ENCODE assay signal across 24 cellular contexts in genomic region chr2:18721038-18721922, GRCh38.
DNase-seq lines count a peak whose midpoint lies in the region; ATAC-seq and TF ChIP-seq lines count a peak whose summit lies in the region.
"Had no signal": no experiment of that assay in that cellular context is flagged by ENCODE, and none has a peak within 500 bp of the region (broad histone marks: within the 10 kb centered on the region; RNA-seq: fewer than 3 reads in every experiment).

No MANE protein-coding gene starts in this region.

- TF ChIP-seq CTCF in MCF 10A (IDR thresholded peaks at IDR 0.05; ENCODE audit: unreplicated experiment) (no peak), mammary epithelial cell (conservative IDR thresholded peaks at IDR 0.05 in 1 of 2, IDR thresholded peaks at IDR 0.05 in 1 of 2; ENCODE audit: extremely low read depth in 1 of 2, insufficient read depth in 1 of 2, low read depth in 1 of 2, low read length in 2 of 2) (no peak), chondrocyte (IDR thresholded peaks at IDR 0.05) (no peak), tibial artery (IDR thresholded peaks at IDR 0.05) (no peak)

- H4K20me1 ChIP-seq in mammary epithelial cell (ENCODE audit: insufficient read depth, low read length) = no peaks in the 10 kb centered on the region

- H3K79me2 ChIP-seq in mammary epithelial cell (ENCODE audit: insufficient read depth, low read length) = no peaks in the 10 kb centered on the region

- H3K9me3 Mint-ChIP-seq in MCF 10A (ENCODE audit: unreplicated experiment) = no peaks in the 10 kb centered on the region
- no peaks in the 10 kb centered on the region for H3K9me3 Mint-ChIP-seq in chondrocyte (ENCODE audit: low read depth)
- H3K9me3 Mint-ChIP-seq: activated naive CD4-positive, alpha-beta T cell treated with anti-CD3 and anti-CD28 coated beads, Interleukin-2, amount 10 ng/mL, durations not matched to agents 7 days and 5 days; endodermal cell; neural crest cell; stimulated activated naive B cell treated with anti-CD40 and anti-IgM and Interleukin-4, amounts not matched to agents 10 μg/mL and 1 μg/mL and 100 μg/mL, for 72 hours had no signal

- H3K9me3 ChIP-seq in mammary epithelial cell (replicated peaks; ENCODE audit: insufficient read depth, low read length) (no peaks in the 10 kb centered on the region), tibial artery (no peaks in the 10 kb centered on the region)
- H3K9me3 ChIP-seq: Caco-2, psoas muscle had no signal

- in situ Hi-C loops in mammary epithelial cell (cut with MboI; ENCODE audit: low sequenced_read_pairs in 2 of 2) = no loop called here

- H3K27me3 Mint-ChIP-seq in MCF 10A (ENCODE audit: insufficient read depth, unreplicated experiment) (no peaks in the 10 kb centered on the region), chondrocyte (ENCODE audit: low read depth) (no peaks in the 10 kb centered on the region)
- H3K27me3 Mint-ChIP-seq: activated naive CD4-positive, alpha-beta T cell treated with anti-CD3 and anti-CD28 coated beads, Interleukin-2, amount 10 ng/mL, durations not matched to agents 7 days and 5 days had no signal

- no peak overlapping the region for H3K27ac ChIP-seq in mammary epithelial cell (ENCODE audit: insufficient read depth, low read depth, low read length)
- peak overlapping the region; percentile 54 to 64 for H3K27ac ChIP-seq in tibial artery
- H3K27ac ChIP-seq: psoas muscle had no signal

- H3K4me3 Mint-ChIP-seq in MCF 10A (ENCODE audit: unreplicated experiment) (no peak overlapping the region), chondrocyte (ENCODE audit: unreplicated experiment) (no peak overlapping the region)
- H3K4me3 Mint-ChIP-seq: activated naive CD4-positive, alpha-beta T cell treated with anti-CD3 and anti-CD28 coated beads, Interleukin-2, amount 10 ng/mL, durations not matched to agents 7 days and 5 days; endodermal cell; neural crest cell; stimulated activated naive B cell treated with anti-CD40 and anti-IgM and Interleukin-4, amounts not matched to agents 10 μg/mL and 1 μg/mL and 100 μg/mL, for 72 hours had no signal

- H3K4me3 ChIP-seq in mammary epithelial cell (replicated peaks in 1 of 3; ENCODE audit: insufficient read depth in 1 of 3, low read depth in 2 of 3, low read length in 3 of 3) = no peak overlapping the region
- H3K4me3 ChIP-seq in tibial artery = no peak overlapping the region
- H3K4me3 ChIP-seq: psoas muscle, smooth muscle cell had no signal

- H3K4me1 ChIP-seq in mammary epithelial cell (ENCODE audit: insufficient read depth, low read length) = peaks cover 15% of the 10 kb centered on the region
- H3K4me1 ChIP-seq in tibial artery = peaks cover 0 to 32% (median 20%) of the 10 kb centered on the region in 4 donors
- H3K4me1 ChIP-seq: Caco-2, psoas muscle had no signal

- H3K36me3 Mint-ChIP-seq in MCF 10A (ENCODE audit: insufficient read depth, unreplicated experiment) = peaks cover 6% of the 10 kb centered on the region
- H3K36me3 Mint-ChIP-seq in chondrocyte (ENCODE audit: low read depth) = no peaks in the 10 kb centered on the region
- H3K36me3 Mint-ChIP-seq: activated naive CD4-positive, alpha-beta T cell treated with anti-CD3 and anti-CD28 coated beads, Interleukin-2, amount 10 ng/mL, durations not matched to agents 7 days and 5 days; stimulated activated naive B cell treated with anti-CD40 and anti-IgM and Interleukin-4, amounts not matched to agents 10 μg/mL and 1 μg/mL and 100 μg/mL, for 72 hours had no signal

- WGBS in mammary epithelial cell (ENCODE audit: low coverage, missing lambda C conversion rate) = 100% methylated on average over 8 of the region's 10 CpGs

- ATAC-seq in HG02970 (IDR thresholded peaks at IDR 0.05; ENCODE audit: low FRiP score, unreplicated experiment) = no peak
- ATAC-seq: left lobe of liver; Panc1; psoas muscle; stimulated activated naive B cell treated with anti-CD40 and anti-IgM and Interleukin-4, amounts not matched to agents 10 μg/mL and 1 μg/mL and 100 μg/mL, for 72 hours had no signal

- H3K36me3 ChIP-seq in mammary epithelial cell (ENCODE audit: insufficient read depth, low read length) = no peaks in the 10 kb centered on the region
- no peaks in the 10 kb centered on the region for H3K36me3 ChIP-seq in tibial artery

- no peak overlapping the region for H2AFZ ChIP-seq in mammary epithelial cell (ENCODE audit: low read depth, low read length)

- POLR2A ChIA-PET in MCF 10A (lab: Yijun Ruan, JAX) = interaction anchor here (0.7 to 1.5 kb wide), 2 partner anchors 30 to 185 kb away, joined by 3 read pairs; no protein-coding TSS in a partner anchor

- H3K27ac Mint-ChIP-seq in MCF 10A (ENCODE audit: low read depth, unreplicated experiment) (peak overlapping the region; percentile 69), chondrocyte (ENCODE audit: unreplicated experiment) (peak overlapping the region; percentile 77)
- H3K27ac Mint-ChIP-seq: activated naive CD4-positive, alpha-beta T cell treated with anti-CD3 and anti-CD28 coated beads, Interleukin-2, amount 10 ng/mL, durations not matched to agents 7 days and 5 days; endodermal cell; stimulated activated naive B cell treated with anti-CD40 and anti-IgM and Interleukin-4, amounts not matched to agents 10 μg/mL and 1 μg/mL and 100 μg/mL, for 72 hours had no signal

- H3K4me1 Mint-ChIP-seq in MCF 10A (ENCODE audit: insufficient read depth, unreplicated experiment) = peaks cover 18% of the 10 kb centered on the region
- peaks cover 30% of the 10 kb centered on the region for H3K4me1 Mint-ChIP-seq in chondrocyte (ENCODE audit: low read depth)
- H3K4me1 Mint-ChIP-seq: activated naive CD4-positive, alpha-beta T cell treated with anti-CD3 and anti-CD28 coated beads, Interleukin-2, amount 10 ng/mL, durations not matched to agents 7 days and 5 days; endodermal cell; neural crest cell; stimulated activated naive B cell treated with anti-CD40 and anti-IgM and Interleukin-4, amounts not matched to agents 10 μg/mL and 1 μg/mL and 100 μg/mL, for 72 hours had no signal

- H3K4me2 ChIP-seq in mammary epithelial cell (ENCODE audit: insufficient read depth, low read depth, low read length) = no peak overlapping the region

- DNase-seq in MCF 10A (ENCODE audit: unreplicated experiment) (peak; percentile 40), mammary epithelial cell (no peak), chondrocyte (ENCODE audit: low spot score) (no peak), iris pigment epithelial cell (ENCODE audit: low read depth) (peak; percentile 65), tibial artery (no peak), NCI-H526 (lab: John Stamatoyannopoulos, UW) (no peak), iPS-NIHi7 (ENCODE audit: extremely low spot score) (no peak)
- DNase-seq: activated CD4-positive, alpha-beta T cell treated with anti-CD3 and anti-CD28 coated beads for 48 hours; activated naive CD4-positive, alpha-beta T cell treated with anti-CD3 and anti-CD28 coated beads, Interleukin-2, amount 10 ng/mL, durations not matched to agents 7 days and 5 days; activated T-cell treated with anti-CD3 and anti-CD28 coated beads, Interleukin-2, amount 50 U/mL, for 48 hours; Caco-2; endodermal cell; NCI-H1105 treated with DMSO at 0.1 percent for 48 hours; NCI-H2081 treated with DMSO at 0.1 percent for 48 hours; NCI-H446; psoas muscle; stimulated activated CD4-positive, alpha-beta T cell treated with anti-CD3 and anti-CD28 coated beads, Interleukin-2, amount 100 ng/mL, for 48 hours; stimulated activated naive B cell treated with anti-CD40 and anti-IgM and Interleukin-4, amounts not matched to agents 10 μg/mL and 1 μg/mL and 100 μg/mL, for 72 hours; T-helper 2 cell had no signal

- intact Hi-C loops in MCF 10A (cut with micrococcal nuclease) = no loop called here
- intact Hi-C loops in mammary epithelial cell (cut with micrococcal nuclease) = no loop called here
- intact Hi-C loops in tibial artery (cut with DNase I; ENCODE audit: low total_unique reads) = no loop called here

- CTCF ChIA-PET in MCF 10A (lab: Yijun Ruan, JAX) (interaction anchor here (0.6 to 1.2 kb wide), 2 partner anchors 201 to 203 kb away, joined by 3 to 4 read pairs; no protein-coding TSS in a partner anchor), mammary epithelial cell (lab: Charles Lee; ENCODE audit: low non-redundant PET) (no interaction called here)

- H3K27me3 ChIP-seq in mammary epithelial cell (ENCODE audit: insufficient read depth, low read length) = no peaks in the 10 kb centered on the region
- H3K27me3 ChIP-seq in tibial artery = no peaks in the 10 kb centered on the region

- BruUV-seq in MCF 10A (replicated peaks; lab: Mats Ljungman, UMichigan) = no TSS peak
- BruUV-seq in mammary epithelial cell (replicated peaks; lab: Mats Ljungman, UMichigan) = no TSS peak

- no peak overlapping the region for H3K9ac ChIP-seq in mammary epithelial cell (ENCODE audit: insufficient read depth, low read length)

- dilution Hi-C loops in mammary epithelial cell (cut with HindIII; ENCODE audit: low sequenced_read_pairs) = no loop called here

Comparison
In these comparisons a context has a peak if more than half of its experiments do, and no peak if none do; other contexts are left out.
1. DNase-seq: peak in MCF 10A (single experiment) and iris pigment epithelial cell (single experiment); none in mammary epithelial cell (single experiment), chondrocyte (single experiment), tibial artery (0 of 2), NCI-H526 (0 of 2) and iPS-NIHi7 (single experiment).